Comparison of ENCODE assay signal across 20 cellular contexts in genomic region chr2:111134082-111134481, GRCh38. TPM values are rescaled to one million over a fixed set of nuclear protein-coding genes. Genes with fewer than 3 reads are reported as not detected.
DNase-seq lines count a peak whose midpoint lies in the region; ATAC-seq, FAIRE-seq and TF ChIP-seq lines count a peak whose summit lies in the region.
"Had no signal": no experiment of that assay in that cellular context is flagged by ENCODE, and none has a peak within 500 bp of the region (broad histone marks: within the 10 kb centered on the region; RNA-seq: fewer than 3 reads in every experiment).

No MANE protein-coding gene starts in this region.

- H3F3A ChIP-seq in DOHH2 (ENCODE audit: control insufficient read depth, insufficient read depth) = peaks cover 11% of the 10 kb centered on the region
- H3F3A ChIP-seq in MM.1S (ENCODE audit: insufficient read depth, low read length) = no peaks in the 10 kb centered on the region

- no peaks in the 10 kb centered on the region for H3K9me3 ChIP-seq in DOHH2 (ENCODE audit: control insufficient read depth, insufficient read depth, low read length)
- H3K9me3 ChIP-seq in MM.1S (replicated peaks; ENCODE audit: insufficient read depth, low read length) = no peaks in the 10 kb centered on the region
- H3K9me3 ChIP-seq: BE2C, HAP-1, ovary, SJSA1 had no signal

- no peak overlapping the region for H3K27ac Mint-ChIP-seq in osteocyte (ENCODE audit: unreplicated experiment)
- H3K27ac Mint-ChIP-seq in T-cell = no peak overlapping the region
- H3K27ac Mint-ChIP-seq: activated CD4-positive, alpha-beta T cell treated with anti-CD3 and anti-CD28 coated beads for 36 hours; activated naive CD4-positive, alpha-beta T cell treated with anti-CD3 and anti-CD28 coated beads for 36 hours had no signal

- H3K4me3 Mint-ChIP-seq in osteocyte (ENCODE audit: unreplicated experiment) = no peak overlapping the region
- no peak overlapping the region for H3K4me3 Mint-ChIP-seq in T-cell
- H3K4me3 Mint-ChIP-seq: activated CD4-positive, alpha-beta T cell treated with anti-CD3 and anti-CD28 coated beads for 36 hours; activated naive CD4-positive, alpha-beta T cell treated with anti-CD3 and anti-CD28 coated beads for 36 hours had no signal

- ATAC-seq in T-cell (replicated peaks in 1 of 4) (no peak), HG03025 (IDR thresholded peaks at IDR 0.05; ENCODE audit: low FRiP score, unreplicated experiment) (no peak)
- ATAC-seq: activated CD4-positive, alpha-beta T cell treated with anti-CD3 and anti-CD28 coated beads for 36 hours had no signal

- TF ChIP-seq CTCF in DOHH2 (IDR thresholded peaks at IDR 0.05; ENCODE audit: low read depth, low read length, poor library complexity, severe bottlenecking) (peak; percentile 20), MM.1S (IDR thresholded peaks at IDR 0.05; ENCODE audit: low read length) (peak; percentile 35), osteocyte (IDR thresholded peaks at IDR 0.05) (peak; percentile 22)

- no peak overlapping the region for H3K9ac ChIP-seq in MM.1S (ENCODE audit: low read length)

- H3K27me3 Mint-ChIP-seq in osteocyte (ENCODE audit: unreplicated experiment) (no peaks in the 10 kb centered on the region), T-cell (no peaks in the 10 kb centered on the region)
- H3K27me3 Mint-ChIP-seq: activated CD4-positive, alpha-beta T cell treated with anti-CD3 and anti-CD28 coated beads for 36 hours had no signal

- H3K4me1 Mint-ChIP-seq in osteocyte (ENCODE audit: unreplicated experiment) (peaks cover 17% of the 10 kb centered on the region), T-cell (peaks cover 20 to 55% (median 44%) of the 10 kb centered on the region in 3 donors)

- no peaks in the 10 kb centered on the region for H3K27me3 ChIP-seq in DOHH2 (ENCODE audit: control insufficient read depth, low read length)
- H3K27me3 ChIP-seq in MM.1S (replicated peaks; ENCODE audit: insufficient read depth, low read length) = no peaks in the 10 kb centered on the region
- H3K27me3 ChIP-seq: BE2C, ovary, SJSA1 had no signal

- peaks cover 91% of the 10 kb centered on the region for H3K36me3 ChIP-seq in DOHH2 (ENCODE audit: control insufficient read depth, low read length)
- peaks cover 34% of the 10 kb centered on the region; the same call in 1 of the 2 replicates for H3K36me3 ChIP-seq in MM.1S (replicated peaks; ENCODE audit: insufficient read depth, low read length)
- H3K36me3 ChIP-seq: ovary had no signal

- no peak overlapping the region for H2AFZ ChIP-seq in MM.1S (ENCODE audit: low read length)

- CTCF ChIA-PET in T-cell (lab: Charles Lee) = no interaction called here

- H3K9me2 ChIP-seq in DOHH2 (replicated peaks; ENCODE audit: control insufficient read depth, low read length) = no peaks in the 10 kb centered on the region
- H3K9me2 ChIP-seq in MM.1S (replicated peaks; ENCODE audit: insufficient read depth, low read length) = no peaks in the 10 kb centered on the region

- H3K4me2 ChIP-seq in DOHH2 (ENCODE audit: low read length) (peak overlapping the region; percentile 39; the same call in 1 of the 2 replicates), MM.1S (ENCODE audit: low read depth, low read length) (no peak overlapping the region)

- H3K4me3 ChIP-seq in DOHH2 (ENCODE audit: low read length) (no peak overlapping the region), MM.1S (ENCODE audit: low read length) (no peak overlapping the region)
- H3K4me3 ChIP-seq: HAP-1, ovary, SJSA1 had no signal

- POLR2A ChIA-PET in T-cell (lab: Charles Lee) = no interaction called here

- H3K79me2 ChIP-seq in DOHH2 (ENCODE audit: control insufficient read depth, low read length) = peaks cover 99% of the 10 kb centered on the region
- peaks cover 99% of the 10 kb centered on the region for H3K79me2 ChIP-seq in MM.1S (ENCODE audit: low read length)

- DNase-seq in MM.1S = no peak
- DNase-seq in osteocyte (ENCODE audit: extremely low spot score, unreplicated experiment) = no peak
- no peak for DNase-seq in SIG-M5 (lab: John Stamatoyannopoulos, UW)
- no peak for DNase-seq in T-cell
- DNase-seq in stimulated activated CD4-positive, alpha-beta T cell treated with anti-CD3 and anti-CD28 coated beads, Interleukin-4, amount 100 ng/mL, for 1 hour = no peak
- DNase-seq: activated CD4-positive, alpha-beta T cell treated with anti-CD3 and anti-CD28 coated beads for 36 hours; activated naive CD4-positive, alpha-beta T cell treated with anti-CD3 and anti-CD28 coated beads for 36 hours; aorta; BE2C; DMS 273 treated with DMSO at 0.1 percent for 48 hours; foreskin melanocyte; NCI-H1436 treated with DMSO at 0.1 percent for 48 hours; NCI-H226; ovary; T-helper 9 cell had no signal

- H4K20me1 ChIP-seq in DOHH2 (ENCODE audit: control insufficient read depth, insufficient read depth, low read depth, low read length) (peaks cover 34% of the 10 kb centered on the region), MM.1S (ENCODE audit: insufficient read depth, low read length) (peaks cover 74% of the 10 kb centered on the region)

- FAIRE-seq in colon (lab: Jason Lieb, UNC) = peak; percentile 85

- H3K27ac ChIP-seq in DOHH2 (ENCODE audit: low read depth, low read length) (peak overlapping the region; percentile 65), MM.1S (ENCODE audit: low read length) (no peak overlapping the region)
- H3K27ac ChIP-seq: ovary, SJSA1 had no signal

- H3K4me1 ChIP-seq in DOHH2 (ENCODE audit: control insufficient read depth, low read length) = peaks cover 57% of the 10 kb centered on the region
- peaks cover 24% of the 10 kb centered on the region for H3K4me1 ChIP-seq in MM.1S (ENCODE audit: low read length)
- H3K4me1 ChIP-seq: BE2C had no signal

- H3K9me3 Mint-ChIP-seq in osteocyte (ENCODE audit: unreplicated experiment) (no peaks in the 10 kb centered on the region), T-cell (no peaks in the 10 kb centered on the region)
- H3K9me3 Mint-ChIP-seq: activated naive CD4-positive, alpha-beta T cell treated with anti-CD3 and anti-CD28 coated beads for 36 hours had no signal

- H3K36me3 Mint-ChIP-seq in osteocyte (ENCODE audit: unreplicated experiment) = peaks cover 71% of the 10 kb centered on the region
- peaks cover 54% of the 10 kb centered on the region for H3K36me3 Mint-ChIP-seq in T-cell

RNA-seq across cellular contexts. Expression of gene BCL2L11, which starts 13.4 kb away (rescaled TPM):
- total RNA-seq in osteocyte (38.9 and 40.4 TPM in 2 replicates), T-cell (10 to 100 TPM; 24.1 to 47.0 (median 34.6) TPM)
